Comparison of ENCODE assay signal across 9 cellular contexts in the genomic region with DNA sequence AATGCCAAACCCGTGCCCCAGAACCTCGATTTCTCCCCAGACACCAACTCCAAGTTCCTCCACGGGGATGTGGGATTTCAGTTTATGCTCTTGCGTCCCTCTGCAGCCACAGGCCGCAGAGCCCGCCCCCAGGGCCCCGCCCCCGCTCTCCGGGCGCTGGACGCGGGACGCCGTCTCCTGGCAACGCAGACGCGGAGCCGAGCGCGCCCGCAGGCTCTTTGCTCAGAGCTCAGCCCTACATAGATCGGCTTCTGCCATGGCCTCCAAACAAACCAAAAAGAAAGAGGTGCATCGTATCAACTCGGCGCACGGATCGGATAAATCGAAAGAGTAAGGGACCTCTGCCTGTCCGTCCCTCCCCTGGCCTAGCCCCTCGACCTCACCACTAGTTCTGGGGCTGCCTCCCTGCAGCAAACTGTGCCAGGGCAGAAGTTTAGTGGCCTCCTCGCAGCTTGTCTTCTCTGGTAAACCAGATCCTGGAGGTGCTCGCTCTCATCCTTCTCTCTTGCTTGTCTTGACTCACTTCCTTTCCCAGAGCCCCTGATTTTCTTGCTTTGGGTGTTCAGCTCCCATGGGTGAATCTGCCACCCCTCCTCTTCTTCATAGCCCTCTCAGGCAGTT. TPM values are rescaled to one million over a fixed set of nuclear protein-coding genes. Genes with fewer than 3 reads are reported as not detected.
A peak's percentile ranks its signal among the peaks of the same experiment; 100 is the strongest.
DNase-seq lines count a peak whose midpoint lies in the region; ATAC-seq and TF ChIP-seq lines count a peak whose summit lies in the region.
"Had no signal": no experiment of that assay in that cellular context is flagged by ENCODE, and none has a peak within 500 bp of the region (broad histone marks: within the 10 kb centered on the region; RNA-seq: fewer than 3 reads in every experiment).

TSS of gene ADGB (plus strand) at position 188 of the 621 bp plus-strand sequence. CDS start at position 257, 69 bp downstream.

- peaks cover 13% of the 10 kb centered on the region for H3K27me3 Mint-ChIP-seq in activated naive CD4-positive, alpha-beta T cell treated with anti-CD3 and anti-CD28 coated beads, Interleukin-2, amount 10 ng/mL, durations not matched to agents 7 days and 5 days

- H3K9me3 Mint-ChIP-seq in activated naive CD4-positive, alpha-beta T cell treated with anti-CD3 and anti-CD28 coated beads, Interleukin-2, amount 10 ng/mL, durations not matched to agents 7 days and 5 days, result no peaks in the 10 kb centered on the region
- H3K9me3 Mint-ChIP-seq: activated naive CD4-positive, alpha-beta T cell treated with anti-CD3 and anti-CD28 coated beads, Interleukin-2, amount 50 U/mL, for 72 hours had no signal

- H3K27me3 ChIP-seq in AG04450 (ENCODE audit: control insufficient read depth, insufficient read depth, low read length) (peaks cover 5% of the 10 kb centered on the region), SJSA1 (replicated peaks) (peaks cover 10% of the 10 kb centered on the region), thyroid gland (no peaks in the 10 kb centered on the region)

- H3K36me3 Mint-ChIP-seq in activated naive CD4-positive, alpha-beta T cell treated with anti-CD3 and anti-CD28 coated beads, Interleukin-2, amount 10 ng/mL, durations not matched to agents 7 days and 5 days, result no peaks in the 10 kb centered on the region

- CTCF ChIA-PET in AG04450 (lab: Charles Lee), result no interaction called here
- CTCF ChIA-PET in activated naive CD4-positive, alpha-beta T cell treated with anti-CD3 and anti-CD28 coated beads, Interleukin-2, amount 10 ng/mL, durations not matched to agents 7 days and 5 days (lab: Charles Lee), result no interaction called here

- 3 to 5% methylated on average over 22 to 31 of the region's 32 CpGs for WGBS in thyroid gland, 2 donors

- peak; percentile 66 for ATAC-seq in HG02759 (IDR thresholded peaks at IDR 0.05; ENCODE audit: unreplicated experiment)

- no peak within 1 kb of the TSS for H3K27ac ChIP-seq in AG04450 (ENCODE audit: low read depth, low read length)
- no peak within 1 kb of the TSS for H3K27ac ChIP-seq in SJSA1
- no peak within 1 kb of the TSS for H3K27ac ChIP-seq in thyroid gland

- H3K4me1 ChIP-seq in SJSA1 (replicated peaks) (peaks cover 2% of the 10 kb centered on the region; the same call in 1 of the 2 replicates), thyroid gland (peaks cover 0 to 9% of the 10 kb centered on the region in 2 donors)

- DNase-seq in AG04450 (ENCODE audit: low read depth, low spot score), result peak; percentile 3
- DNase-seq in SJSA1 (ENCODE audit: low read depth in 1 of 2, low spot score in 2 of 2), result peak; percentile 42 to 54
- peak; percentile 64 for DNase-seq in epithelial cell of esophagus (ENCODE audit: low read depth)
- peak; percentile 56 for DNase-seq in medulla oblongata (ENCODE audit: extremely low spot score)
- peak; percentile 25 to 40 for DNase-seq in thyroid gland
- no peak for DNase-seq in GM10266 (ENCODE audit: extremely low spot score)
- DNase-seq in activated naive CD4-positive, alpha-beta T cell treated with anti-CD3 and anti-CD28 coated beads, Interleukin-2, amount 10 ng/mL, durations not matched to agents 7 days and 5 days, result no peak

- POLR2A ChIA-PET in AG04450 (lab: Yijun Ruan, JAX), result no interaction called here

- intact Hi-C loops in thyroid gland (cut with DNase I), result no loop called here

- H3K4me3 Mint-ChIP-seq in activated naive CD4-positive, alpha-beta T cell treated with anti-CD3 and anti-CD28 coated beads, Interleukin-2, amount 10 ng/mL, durations not matched to agents 7 days and 5 days, result no peak within 1 kb of the TSS

- H3K4me1 Mint-ChIP-seq in activated naive CD4-positive, alpha-beta T cell treated with anti-CD3 and anti-CD28 coated beads, Interleukin-2, amount 10 ng/mL, durations not matched to agents 7 days and 5 days, result no peaks in the 10 kb centered on the region

- H3K27ac Mint-ChIP-seq in activated naive CD4-positive, alpha-beta T cell treated with anti-CD3 and anti-CD28 coated beads, Interleukin-2, amount 10 ng/mL, durations not matched to agents 7 days and 5 days, result no peak within 1 kb of the TSS
- H3K27ac Mint-ChIP-seq: activated naive CD4-positive, alpha-beta T cell treated with anti-CD3 and anti-CD28 coated beads, Interleukin-2, amount 50 U/mL, for 72 hours had no signal

- no peak for TF ChIP-seq POLR2A in thyroid gland (IDR thresholded peaks at IDR 0.05)

- H3K4me3 ChIP-seq in AG04450 (ENCODE audit: low read depth, low read length) (peak within 1 kb of the TSS; percentile 65), SJSA1 (peak within 1 kb of the TSS; percentile 32), epithelial cell of esophagus (ENCODE audit: low read length) (peak within 1 kb of the TSS; percentile 37), thyroid gland (replicated peaks in 1 of 3) (peak within 1 kb of the TSS in 2 of 3 donors; percentile 12 to 24)

- no peaks in the 10 kb centered on the region for H3K36me3 ChIP-seq in SJSA1
- H3K36me3 ChIP-seq in thyroid gland, result no peaks in the 10 kb centered on the region

- no peaks in the 10 kb centered on the region for H3K9me3 ChIP-seq in AG04450 (ENCODE audit: control insufficient read depth, insufficient read depth, low read length)
- H3K9me3 ChIP-seq in SJSA1 (replicated peaks), result no peaks in the 10 kb centered on the region
- H3K9me3 ChIP-seq in thyroid gland, result no peaks in the 10 kb centered on the region

- no peak for TF ChIP-seq CTCF in AG04450 (IDR thresholded peaks at IDR 0.05; ENCODE audit: low read depth, low read length)
- no peak for TF ChIP-seq CTCF in epithelial cell of esophagus (IDR thresholded peaks at IDR 0.05; ENCODE audit: insufficient read depth, low read depth, low read length, missing control alignments)
- TF ChIP-seq CTCF in thyroid gland (IDR thresholded peaks at IDR 0.05), result no peak
- no peak for TF ChIP-seq CTCF in GM10266 (IDR thresholded peaks at IDR 0.05; ENCODE audit: control insufficient read depth, insufficient read depth, low read depth, missing control alignments)

RNA-seq across cellular contexts. Expression of gene ADGB, which starts in this region (rescaled TPM):
- not detected in 2 replicates for polyA plus RNA-seq in AG04450 (2011; rRNA removed)
- not detected in 2 replicates for polyA minus RNA-seq in AG04450 (2011; rRNA and poly(A)+ RNA removed)
- not detected in 2 replicates for total RNA-seq in SJSA1 (2014; rRNA removed; shearing (Covaris generic))
- total RNA-seq in thyroid gland, result under 1 TPM in 1 of 4 donors, not detected in 3; 0.40 TPM
- total RNA-seq: activated naive CD4-positive, alpha-beta T cell treated with anti-CD3 and anti-CD28 coated beads, Interleukin-2, amount 50 U/mL, for 72 hours had no signal

Comparison
In these comparisons a context has a peak if more than half of its experiments do, and no peak if none do; other contexts are left out.
1. Peak in DNase-seq and H3K4me3 ChIP-seq in AG04450; RNA of the gene not detected or under 1 TPM.
2. Peak in DNase-seq and H3K4me3 ChIP-seq in SJSA1; RNA of the gene not detected or under 1 TPM.
3. Peak in DNase-seq and H3K4me3 ChIP-seq in thyroid gland; RNA of the gene not detected or under 1 TPM.
4. DNase-seq: peak in epithelial cell of esophagus (single experiment) and medulla oblongata (single experiment); none in GM10266 (single experiment) and activated naive CD4-positive, alpha-beta T cell treated with anti-CD3 and anti-CD28 coated beads, Interleukin-2, amount 10 ng/mL, durations not matched to agents 7 days and 5 days (single experiment).
5. Peak in every context shown above with its lines, with median percentiles within 50 percentile points of each other: H3K4me3 ChIP-seq.